8 cellular contexts compared by ENCODE assay signal in the genomic region with DNA sequence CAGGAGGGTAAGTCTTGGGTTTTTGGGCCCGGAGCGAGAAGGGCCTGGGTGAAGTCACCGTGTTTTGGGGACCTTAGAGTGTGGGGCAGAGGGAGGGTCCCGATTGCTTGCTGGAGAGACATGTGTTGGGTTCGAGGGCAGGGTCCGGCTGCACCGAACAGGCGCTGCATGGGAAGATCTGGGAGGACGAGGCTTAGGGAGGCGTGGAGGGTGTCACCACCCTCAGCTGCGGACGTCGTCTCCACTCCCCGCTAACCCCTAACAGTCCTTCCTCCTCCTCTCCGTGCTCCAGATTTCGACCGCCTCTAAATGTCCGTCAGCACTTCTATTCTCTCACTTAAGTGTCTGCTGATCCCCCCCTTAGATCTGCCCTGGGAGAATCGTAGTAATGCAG. TPM values are rescaled to one million over a fixed set of nuclear protein-coding genes. Genes with fewer than 3 reads are reported as not detected.
DNase-seq lines count a peak whose midpoint lies in the region; ATAC-seq and TF ChIP-seq lines count a peak whose summit lies in the region.
"Not testable (repeated sequence)": the region's sequence is repeated elsewhere in the genome, so short reads cannot be mapped to it uniquely, and the experiment has no call there.

No MANE protein-coding gene starts in this region.

- H3K36me3 ChIP-seq in MM.1S (replicated peaks; ENCODE audit: insufficient read depth, low read length); brain microvascular endothelial cell (replicated peaks); lower lobe of right lung; tibial nerve: not testable (repeated sequence)

- BruUV-seq in Calu3 (replicated peaks; lab: Mats Ljungman, UMichigan), result not testable (repeated sequence)

- not testable (repeated sequence) for H3K27me3 ChIP-seq in MM.1S (replicated peaks; ENCODE audit: insufficient read depth, low read length); brain microvascular endothelial cell (replicated peaks); lower lobe of right lung (ENCODE audit: low read depth); tibial nerve

- not testable (repeated sequence) for TF ChIP-seq POLR2A in tibial nerve (IDR thresholded peaks at IDR 0.05)

- not testable (repeated sequence) for H3F3A ChIP-seq in MM.1S (ENCODE audit: insufficient read depth, low read length)

- H3K27me3 Mint-ChIP-seq in Calu3 (ENCODE audit: unreplicated experiment); activated CD4-positive, alpha-beta T cell treated with anti-CD3 and anti-CD28 coated beads, Interleukin-2, amount 10 ng/mL, durations not matched to agents 24 days and 14 days; progenitor cell of endocrine pancreas: not testable (repeated sequence)

- peak in 1 of 2 donors; percentile 3 for ATAC-seq in lower lobe of right lung

- not testable (repeated sequence) for DNase-seq in Calu3; activated CD4-positive, alpha-beta T cell treated with anti-CD3 and anti-CD28 coated beads, Interleukin-2, amount 10 ng/mL, durations not matched to agents 24 days and 14 days; brain microvascular endothelial cell; foreskin fibroblast; lower lobe of right lung; progenitor cell of endocrine pancreas (ENCODE audit: low spot score, unreplicated experiment); tibial nerve (ENCODE audit: low spot score in 2 of 2)
- peak; percentile 6 for DNase-seq in MM.1S

- H4K20me1 ChIP-seq in MM.1S (ENCODE audit: insufficient read depth, low read length), result not testable (repeated sequence)

- H3K4me3 Mint-ChIP-seq in Calu3 (ENCODE audit: low read depth, unreplicated experiment) (peak overlapping the region; percentile 97), progenitor cell of endocrine pancreas (ENCODE audit: low read depth) (peak overlapping the region; percentile 90)
- H3K4me3 Mint-ChIP-seq in activated CD4-positive, alpha-beta T cell treated with anti-CD3 and anti-CD28 coated beads, Interleukin-2, amount 10 ng/mL, durations not matched to agents 24 days and 14 days, result peak overlapping the region; percentile 88

- peak overlapping the region; percentile 62; the same call in 1 of the 2 replicates for H3K4me2 ChIP-seq in MM.1S (ENCODE audit: low read depth, low read length)

- not testable (repeated sequence) for TF ChIP-seq CTCF in Calu3 (IDR thresholded peaks at IDR 0.05; ENCODE audit: unreplicated experiment); MM.1S (IDR thresholded peaks at IDR 0.05; ENCODE audit: low read length); brain microvascular endothelial cell (IDR thresholded peaks at IDR 0.05; ENCODE audit: low read depth, low read length, missing control alignments); foreskin fibroblast (IDR thresholded peaks at IDR 0.05; ENCODE audit: low read depth, low read length); lower lobe of right lung (IDR thresholded peaks at IDR 0.05); progenitor cell of endocrine pancreas (IDR thresholded peaks at IDR 0.05; ENCODE audit: unreplicated experiment); tibial nerve (IDR thresholded peaks at IDR 0.05)

- peaks cover 17% of the 10 kb centered on the region for H3K79me2 ChIP-seq in MM.1S (ENCODE audit: low read length)

- not testable (repeated sequence) for H3K4me1 Mint-ChIP-seq in Calu3 (ENCODE audit: low read depth, unreplicated experiment); progenitor cell of endocrine pancreas (ENCODE audit: low read depth)
- H3K4me1 Mint-ChIP-seq in activated CD4-positive, alpha-beta T cell treated with anti-CD3 and anti-CD28 coated beads, Interleukin-2, amount 10 ng/mL, durations not matched to agents 24 days and 14 days, result peaks cover 17% of the 10 kb centered on the region

- H3K27ac ChIP-seq in MM.1S (ENCODE audit: low read length) (peak overlapping the region; percentile 16; the same call in 1 of the 2 replicates), brain microvascular endothelial cell (peak overlapping the region; percentile 87), lower lobe of right lung (peak overlapping the region; percentile 88), tibial nerve (peak overlapping the region; percentile 82 to 94 (median 89))

- CTCF ChIA-PET in Calu3 (lab: Charles Lee), result not testable (repeated sequence)

- not testable (repeated sequence) for H3K9me3 Mint-ChIP-seq in Calu3 (ENCODE audit: low read depth, unreplicated experiment); activated CD4-positive, alpha-beta T cell treated with anti-CD3 and anti-CD28 coated beads, Interleukin-2, amount 10 ng/mL, durations not matched to agents 24 days and 14 days; progenitor cell of endocrine pancreas (ENCODE audit: low read depth)

- H3K9me3 ChIP-seq in MM.1S (replicated peaks; ENCODE audit: insufficient read depth, low read length); lower lobe of right lung; tibial nerve: not testable (repeated sequence)

- not testable (repeated sequence) for TF ChIP-seq EP300 in tibial nerve (IDR thresholded peaks at IDR 0.05)

- H3K27ac Mint-ChIP-seq in Calu3 (ENCODE audit: unreplicated experiment), result peak overlapping the region; percentile 77
- H3K27ac Mint-ChIP-seq in activated CD4-positive, alpha-beta T cell treated with anti-CD3 and anti-CD28 coated beads, Interleukin-2, amount 10 ng/mL, durations not matched to agents 24 days and 14 days, result peak overlapping the region; percentile 92
- peak overlapping the region; percentile 94 for H3K27ac Mint-ChIP-seq in progenitor cell of endocrine pancreas

- intact Hi-C loops in Calu3 (cut with micrococcal nuclease; ENCODE audit: unreplicated experiment); activated CD4-positive, alpha-beta T cell treated with anti-CD3 and anti-CD28 coated beads, Interleukin-2, amount 10 ng/mL, durations not matched to agents 24 days and 14 days (cut with micrococcal nuclease); lower lobe of right lung (cut with DNase I): not testable (repeated sequence)

- peak overlapping the region; percentile 83 for H3K9ac ChIP-seq in MM.1S (ENCODE audit: low read length)

- H3K4me1 ChIP-seq in MM.1S (ENCODE audit: low read length); lower lobe of right lung; tibial nerve: not testable (repeated sequence)

- peaks cover 18% of the 10 kb centered on the region for H3K36me3 Mint-ChIP-seq in Calu3 (ENCODE audit: insufficient read depth, unreplicated experiment)
- peaks cover 14% of the 10 kb centered on the region for H3K36me3 Mint-ChIP-seq in activated CD4-positive, alpha-beta T cell treated with anti-CD3 and anti-CD28 coated beads, Interleukin-2, amount 10 ng/mL, durations not matched to agents 24 days and 14 days (ENCODE audit: low read depth)
- not testable (repeated sequence) for H3K36me3 Mint-ChIP-seq in progenitor cell of endocrine pancreas (ENCODE audit: insufficient read depth)

- not testable (repeated sequence) for H3K9me2 ChIP-seq in MM.1S (replicated peaks; ENCODE audit: insufficient read depth, low read length)

- H3K4me3 ChIP-seq in MM.1S (ENCODE audit: low read length), result peak overlapping the region; percentile 79
- H3K4me3 ChIP-seq in brain microvascular endothelial cell (ENCODE audit: low read depth, low read length), result peak overlapping the region; percentile 65
- H3K4me3 ChIP-seq in foreskin fibroblast (ENCODE audit: low read depth in 1 of 2, low read length in 2 of 2), result peak overlapping the region; percentile 66 to 73
- H3K4me3 ChIP-seq in lower lobe of right lung, result peak overlapping the region; percentile 89
- peak overlapping the region; percentile 69 to 99 (median 98) for H3K4me3 ChIP-seq in tibial nerve

- in situ Hi-C loops in brain microvascular endothelial cell (cut with HindIII; ENCODE audit: low pct_ligation_motif_present, low sequenced_read_pairs), result not testable (repeated sequence)

- peak overlapping the region; percentile 70; the same call in 1 of the 2 replicates for H2AFZ ChIP-seq in MM.1S (ENCODE audit: low read length)

- 0 to 1% methylated on average over 18 to 19 of the region's 19 CpGs for WGBS in tibial nerve, 2 donors

RNA-seq across cellular contexts. Expression of a gene that starts 6.8 kb away (rescaled TPM):
- not detected in 2 replicates for total RNA-seq in Calu3 (2022)
- 0.47 TPM in 1 of 2 replicates, not detected in the other for total RNA-seq in activated CD4-positive, alpha-beta T cell treated with anti-CD3 and anti-CD28 coated beads, Interleukin-2, amount 10 ng/mL, durations not matched to agents 24 days and 14 days
- 0.18 TPM for total RNA-seq in lower lobe of right lung
- total RNA-seq in progenitor cell of endocrine pancreas, result 0.31 and 0.47 TPM in 2 replicates
- total RNA-seq in tibial nerve, result under 1 TPM in 1 of 4 donors, not detected in 3; 0.98 TPM

RNA-seq across cellular contexts. Expression of a gene that starts 39.5 kb away (rescaled TPM):
- total RNA-seq in Calu3 (2022) (6.0 and 14.6 TPM in 2 replicates), lower lobe of right lung (16.6 TPM), progenitor cell of endocrine pancreas (1.7 and 4.7 TPM in 2 replicates), tibial nerve (1 to 10 TPM; 2.1 to 8.6 (median 3.1) TPM)
- 1.1 and 1.2 TPM in 2 replicates for total RNA-seq in activated CD4-positive, alpha-beta T cell treated with anti-CD3 and anti-CD28 coated beads, Interleukin-2, amount 10 ng/mL, durations not matched to agents 24 days and 14 days

Comparison
In these comparisons a context has a peak if more than half of its experiments do, and no peak if none do; other contexts are left out.
1. H3K27ac ChIP-seq: peak in every context shown above with its lines; median percentile 89 in tibial nerve; 88 in lower lobe of right lung; 87 in brain microvascular endothelial cell; 16 in MM.1S.